Comparison of ENCODE assay signal across 1 cellular context in the genomic region with DNA sequence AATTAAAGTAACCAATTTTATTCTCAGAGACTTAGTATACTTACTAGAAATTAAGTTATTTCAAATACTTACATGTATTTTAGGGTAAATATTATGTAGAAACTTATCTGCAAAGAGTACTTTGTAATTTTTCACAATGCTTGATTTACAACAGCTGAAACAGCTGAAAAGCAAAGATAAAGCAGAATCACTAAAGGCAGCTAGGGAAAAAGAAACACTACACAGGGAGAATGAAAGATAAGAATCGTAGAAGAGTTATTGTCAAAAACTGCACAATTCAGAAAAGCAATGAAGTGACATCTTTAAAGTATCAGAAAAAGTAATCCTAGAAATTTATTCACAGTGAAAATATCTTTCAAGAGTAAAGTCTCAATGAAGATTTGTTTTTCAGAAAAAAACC.
TF ChIP-seq lines count a peak whose summit lies in the region.

No MANE protein-coding gene starts in this region.

TF ChIP-seq in K562, 482 proteins besides CTCF, POLR2A, EP300 and RAD21 (continued from another document and continues in another):
- TF ChIP-seq, protein P1, sequence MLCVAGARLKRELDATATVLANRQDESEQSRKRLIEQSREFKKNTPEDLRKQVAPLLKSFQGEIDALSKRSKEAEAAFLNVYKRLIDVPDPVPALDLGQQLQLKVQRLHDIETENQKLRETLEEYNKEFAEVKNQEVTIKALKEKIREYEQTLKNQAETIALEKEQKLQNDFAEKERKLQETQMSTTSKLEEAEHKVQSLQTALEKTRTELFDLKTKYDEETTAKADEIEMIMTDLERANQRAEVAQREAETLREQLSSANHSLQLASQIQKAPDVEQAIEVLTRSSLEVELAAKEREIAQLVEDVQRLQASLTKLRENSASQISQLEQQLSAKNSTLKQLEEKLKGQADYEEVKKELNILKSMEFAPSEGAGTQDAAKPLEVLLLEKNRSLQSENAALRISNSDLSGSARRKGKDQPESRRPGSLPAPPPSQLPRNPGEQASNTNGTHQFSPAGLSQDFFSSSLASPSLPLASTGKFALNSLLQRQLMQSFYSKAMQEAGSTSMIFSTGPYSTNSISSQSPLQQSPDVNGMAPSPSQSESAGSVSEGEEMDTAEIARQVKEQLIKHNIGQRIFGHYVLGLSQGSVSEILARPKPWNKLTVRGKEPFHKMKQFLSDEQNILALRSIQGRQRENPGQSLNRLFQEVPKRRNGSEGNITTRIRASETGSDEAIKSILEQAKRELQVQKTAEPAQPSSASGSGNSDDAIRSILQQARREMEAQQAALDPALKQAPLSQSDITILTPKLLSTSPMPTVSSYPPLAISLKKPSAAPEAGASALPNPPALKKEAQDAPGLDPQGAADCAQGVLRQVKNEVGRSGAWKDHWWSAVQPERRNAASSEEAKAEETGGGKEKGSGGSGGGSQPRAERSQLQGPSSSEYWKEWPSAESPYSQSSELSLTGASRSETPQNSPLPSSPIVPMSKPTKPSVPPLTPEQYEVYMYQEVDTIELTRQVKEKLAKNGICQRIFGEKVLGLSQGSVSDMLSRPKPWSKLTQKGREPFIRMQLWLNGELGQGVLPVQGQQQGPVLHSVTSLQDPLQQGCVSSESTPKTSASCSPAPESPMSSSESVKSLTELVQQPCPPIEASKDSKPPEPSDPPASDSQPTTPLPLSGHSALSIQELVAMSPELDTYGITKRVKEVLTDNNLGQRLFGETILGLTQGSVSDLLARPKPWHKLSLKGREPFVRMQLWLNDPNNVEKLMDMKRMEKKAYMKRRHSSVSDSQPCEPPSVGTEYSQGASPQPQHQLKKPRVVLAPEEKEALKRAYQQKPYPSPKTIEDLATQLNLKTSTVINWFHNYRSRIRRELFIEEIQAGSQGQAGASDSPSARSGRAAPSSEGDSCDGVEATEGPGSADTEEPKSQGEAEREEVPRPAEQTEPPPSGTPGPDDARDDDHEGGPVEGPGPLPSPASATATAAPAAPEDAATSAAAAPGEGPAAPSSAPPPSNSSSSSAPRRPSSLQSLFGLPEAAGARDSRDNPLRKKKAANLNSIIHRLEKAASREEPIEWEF (CRISPR knock-in tag; IDR thresholded peaks at IDR 0.05), result no peak
- TF ChIP-seq, protein P2, sequence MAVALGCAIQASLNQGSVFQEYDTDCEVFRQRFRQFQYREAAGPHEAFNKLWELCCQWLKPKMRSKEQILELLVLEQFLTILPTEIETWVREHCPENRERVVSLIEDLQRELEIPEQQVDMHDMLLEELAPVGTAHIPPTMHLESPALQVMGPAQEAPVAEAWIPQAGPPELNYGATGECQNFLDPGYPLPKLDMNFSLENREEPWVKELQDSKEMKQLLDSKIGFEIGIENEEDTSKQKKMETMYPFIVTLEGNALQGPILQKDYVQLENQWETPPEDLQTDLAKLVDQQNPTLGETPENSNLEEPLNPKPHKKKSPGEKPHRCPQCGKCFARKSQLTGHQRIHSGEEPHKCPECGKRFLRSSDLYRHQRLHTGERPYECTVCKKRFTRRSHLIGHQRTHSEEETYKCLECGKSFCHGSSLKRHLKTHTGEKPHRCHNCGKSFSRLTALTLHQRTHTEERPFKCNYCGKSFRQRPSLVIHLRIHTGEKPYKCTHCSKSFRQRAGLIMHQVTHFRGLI (CRISPR knock-in tag; IDR thresholded peaks at IDR 0.05), result 0 out of 2 replicates have a peak, but pooled peaks have one; percentile 57
- TF ChIP-seq, protein P3, sequence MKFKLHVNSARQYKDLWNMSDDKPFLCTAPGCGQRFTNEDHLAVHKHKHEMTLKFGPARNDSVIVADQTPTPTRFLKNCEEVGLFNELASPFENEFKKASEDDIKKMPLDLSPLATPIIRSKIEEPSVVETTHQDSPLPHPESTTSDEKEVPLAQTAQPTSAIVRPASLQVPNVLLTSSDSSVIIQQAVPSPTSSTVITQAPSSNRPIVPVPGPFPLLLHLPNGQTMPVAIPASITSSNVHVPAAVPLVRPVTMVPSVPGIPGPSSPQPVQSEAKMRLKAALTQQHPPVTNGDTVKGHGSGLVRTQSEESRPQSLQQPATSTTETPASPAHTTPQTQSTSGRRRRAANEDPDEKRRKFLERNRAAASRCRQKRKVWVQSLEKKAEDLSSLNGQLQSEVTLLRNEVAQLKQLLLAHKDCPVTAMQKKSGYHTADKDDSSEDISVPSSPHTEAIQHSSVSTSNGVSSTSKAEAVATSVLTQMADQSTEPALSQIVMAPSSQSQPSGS (CRISPR knock-in tag; IDR thresholded peaks at IDR 0.05), result no peak
- TF ChIP-seq PHF8 (IDR thresholded peaks at IDR 0.05; ENCODE audit: borderline replicate concordance, low read length) (no peak), NUFIP1 (IDR thresholded peaks at IDR 0.05; ENCODE audit: partially characterized antibody) (no peak), ZNF224 (CRISPR knock-in tag; IDR thresholded peaks at IDR 0.05) (no peak), HDAC1 (IDR thresholded peaks at IDR 0.05) (peak in 1 of 2 experiments; percentile 54; a peak in 1 of 4 replicates), FIP1L1 (IDR thresholded peaks at IDR 0.05; ENCODE audit: low read depth, low read length, poor library complexity, severe bottlenecking) (no peak), HOXB6 (CRISPR knock-in tag; IDR thresholded peaks at IDR 0.05; ENCODE audit: borderline replicate concordance) (no peak), ZSCAN32 (CRISPR knock-in tag; IDR thresholded peaks at IDR 0.05) (no peak), COPS2 (conservative IDR thresholded peaks at IDR 0.05) (no peak), SAFB2 (IDR thresholded peaks at IDR 0.05; ENCODE audit: borderline replicate concordance, low read depth, low read length, severe bottlenecking) (no peak), GTF2A2 (tag; IDR thresholded peaks at IDR 0.05) (no peak), ASH1L (IDR thresholded peaks at IDR 0.05; ENCODE audit: borderline replicate concordance, low read depth, partially characterized antibody) (no peak), ESRRA (IDR thresholded peaks at IDR 0.05; ENCODE audit: borderline replicate concordance, low read depth) (no peak), ZKSCAN1 (IDR thresholded peaks at IDR 0.05; ENCODE audit: low read depth, low read length) (no peak), NR2F6 (CRISPR knock-in tag; IDR thresholded peaks at IDR 0.05) (no peak), CCAR2 (IDR thresholded peaks at IDR 0.05; ENCODE audit: low read depth, low read length) (no peak), ILF3 (IDR thresholded peaks at IDR 0.05; ENCODE audit: borderline replicate concordance) (peak; percentile 76; the same call in 1 of the 2 replicates)
- TF ChIP-seq, protein P4, sequence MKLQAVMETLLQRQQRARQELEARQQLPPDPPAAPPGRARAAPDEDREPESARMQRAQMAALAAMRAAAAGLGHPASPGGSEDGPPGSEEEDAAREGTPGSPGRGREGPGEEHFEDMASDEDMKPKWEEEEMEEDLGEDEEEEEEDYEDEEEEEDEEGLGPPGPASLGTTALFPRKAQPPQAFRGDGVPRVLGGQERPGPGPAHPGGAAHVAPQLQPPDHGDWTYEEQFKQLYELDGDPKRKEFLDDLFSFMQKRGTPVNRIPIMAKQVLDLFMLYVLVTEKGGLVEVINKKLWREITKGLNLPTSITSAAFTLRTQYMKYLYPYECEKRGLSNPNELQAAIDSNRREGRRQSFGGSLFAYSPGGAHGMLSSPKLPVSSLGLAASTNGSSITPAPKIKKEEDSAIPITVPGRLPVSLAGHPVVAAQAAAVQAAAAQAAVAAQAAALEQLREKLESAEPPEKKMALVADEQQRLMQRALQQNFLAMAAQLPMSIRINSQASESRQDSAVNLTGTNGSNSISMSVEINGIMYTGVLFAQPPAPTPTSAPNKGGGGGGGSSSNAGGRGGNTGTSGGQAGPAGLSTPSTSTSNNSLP (IDR thresholded peaks at IDR 0.05; ENCODE audit: borderline replicate concordance, low read depth, low read length), result peak; percentile 72; the same call in 1 of the 2 replicates
- TF ChIP-seq, protein P5, sequence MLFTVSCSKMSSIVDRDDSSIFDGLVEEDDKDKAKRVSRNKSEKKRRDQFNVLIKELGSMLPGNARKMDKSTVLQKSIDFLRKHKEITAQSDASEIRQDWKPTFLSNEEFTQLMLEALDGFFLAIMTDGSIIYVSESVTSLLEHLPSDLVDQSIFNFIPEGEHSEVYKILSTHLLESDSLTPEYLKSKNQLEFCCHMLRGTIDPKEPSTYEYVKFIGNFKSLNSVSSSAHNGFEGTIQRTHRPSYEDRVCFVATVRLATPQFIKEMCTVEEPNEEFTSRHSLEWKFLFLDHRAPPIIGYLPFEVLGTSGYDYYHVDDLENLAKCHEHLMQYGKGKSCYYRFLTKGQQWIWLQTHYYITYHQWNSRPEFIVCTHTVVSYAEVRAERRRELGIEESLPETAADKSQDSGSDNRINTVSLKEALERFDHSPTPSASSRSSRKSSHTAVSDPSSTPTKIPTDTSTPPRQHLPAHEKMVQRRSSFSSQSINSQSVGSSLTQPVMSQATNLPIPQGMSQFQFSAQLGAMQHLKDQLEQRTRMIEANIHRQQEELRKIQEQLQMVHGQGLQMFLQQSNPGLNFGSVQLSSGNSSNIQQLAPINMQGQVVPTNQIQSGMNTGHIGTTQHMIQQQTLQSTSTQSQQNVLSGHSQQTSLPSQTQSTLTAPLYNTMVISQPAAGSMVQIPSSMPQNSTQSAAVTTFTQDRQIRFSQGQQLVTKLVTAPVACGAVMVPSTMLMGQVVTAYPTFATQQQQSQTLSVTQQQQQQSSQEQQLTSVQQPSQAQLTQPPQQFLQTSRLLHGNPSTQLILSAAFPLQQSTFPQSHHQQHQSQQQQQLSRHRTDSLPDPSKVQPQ (CRISPR knock-in tag; IDR thresholded peaks at IDR 0.05; ENCODE audit: borderline replicate concordance), result no peak
- TF ChIP-seq, protein P6, sequence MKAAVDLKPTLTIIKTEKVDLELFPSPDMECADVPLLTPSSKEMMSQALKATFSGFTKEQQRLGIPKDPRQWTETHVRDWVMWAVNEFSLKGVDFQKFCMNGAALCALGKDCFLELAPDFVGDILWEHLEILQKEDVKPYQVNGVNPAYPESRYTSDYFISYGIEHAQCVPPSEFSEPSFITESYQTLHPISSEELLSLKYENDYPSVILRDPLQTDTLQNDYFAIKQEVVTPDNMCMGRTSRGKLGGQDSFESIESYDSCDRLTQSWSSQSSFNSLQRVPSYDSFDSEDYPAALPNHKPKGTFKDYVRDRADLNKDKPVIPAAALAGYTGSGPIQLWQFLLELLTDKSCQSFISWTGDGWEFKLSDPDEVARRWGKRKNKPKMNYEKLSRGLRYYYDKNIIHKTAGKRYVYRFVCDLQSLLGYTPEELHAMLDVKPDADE (conservative IDR thresholded peaks at IDR 0.05; ENCODE audit: control insufficient read depth, low read depth, low read length), result no peak
- TF ChIP-seq, protein P7, sequence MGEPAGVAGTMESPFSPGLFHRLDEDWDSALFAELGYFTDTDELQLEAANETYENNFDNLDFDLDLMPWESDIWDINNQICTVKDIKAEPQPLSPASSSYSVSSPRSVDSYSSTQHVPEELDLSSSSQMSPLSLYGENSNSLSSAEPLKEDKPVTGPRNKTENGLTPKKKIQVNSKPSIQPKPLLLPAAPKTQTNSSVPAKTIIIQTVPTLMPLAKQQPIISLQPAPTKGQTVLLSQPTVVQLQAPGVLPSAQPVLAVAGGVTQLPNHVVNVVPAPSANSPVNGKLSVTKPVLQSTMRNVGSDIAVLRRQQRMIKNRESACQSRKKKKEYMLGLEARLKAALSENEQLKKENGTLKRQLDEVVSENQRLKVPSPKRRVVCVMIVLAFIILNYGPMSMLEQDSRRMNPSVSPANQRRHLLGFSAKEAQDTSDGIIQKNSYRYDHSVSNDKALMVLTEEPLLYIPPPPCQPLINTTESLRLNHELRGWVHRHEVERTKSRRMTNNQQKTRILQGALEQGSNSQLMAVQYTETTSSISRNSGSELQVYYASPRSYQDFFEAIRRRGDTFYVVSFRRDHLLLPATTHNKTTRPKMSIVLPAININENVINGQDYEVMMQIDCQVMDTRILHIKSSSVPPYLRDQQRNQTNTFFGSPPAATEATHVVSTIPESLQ (CRISPR knock-in tag; IDR thresholded peaks at IDR 0.05), result no peak
- TF ChIP-seq, protein P8, sequence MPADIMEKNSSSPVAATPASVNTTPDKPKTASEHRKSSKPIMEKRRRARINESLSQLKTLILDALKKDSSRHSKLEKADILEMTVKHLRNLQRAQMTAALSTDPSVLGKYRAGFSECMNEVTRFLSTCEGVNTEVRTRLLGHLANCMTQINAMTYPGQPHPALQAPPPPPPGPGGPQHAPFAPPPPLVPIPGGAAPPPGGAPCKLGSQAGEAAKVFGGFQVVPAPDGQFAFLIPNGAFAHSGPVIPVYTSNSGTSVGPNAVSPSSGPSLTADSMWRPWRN (IDR thresholded peaks at IDR 0.05; ENCODE audit: low read depth), result 0 out of 2 replicates have a peak, but pooled peaks have one; percentile 58
- TF ChIP-seq, protein P9, sequence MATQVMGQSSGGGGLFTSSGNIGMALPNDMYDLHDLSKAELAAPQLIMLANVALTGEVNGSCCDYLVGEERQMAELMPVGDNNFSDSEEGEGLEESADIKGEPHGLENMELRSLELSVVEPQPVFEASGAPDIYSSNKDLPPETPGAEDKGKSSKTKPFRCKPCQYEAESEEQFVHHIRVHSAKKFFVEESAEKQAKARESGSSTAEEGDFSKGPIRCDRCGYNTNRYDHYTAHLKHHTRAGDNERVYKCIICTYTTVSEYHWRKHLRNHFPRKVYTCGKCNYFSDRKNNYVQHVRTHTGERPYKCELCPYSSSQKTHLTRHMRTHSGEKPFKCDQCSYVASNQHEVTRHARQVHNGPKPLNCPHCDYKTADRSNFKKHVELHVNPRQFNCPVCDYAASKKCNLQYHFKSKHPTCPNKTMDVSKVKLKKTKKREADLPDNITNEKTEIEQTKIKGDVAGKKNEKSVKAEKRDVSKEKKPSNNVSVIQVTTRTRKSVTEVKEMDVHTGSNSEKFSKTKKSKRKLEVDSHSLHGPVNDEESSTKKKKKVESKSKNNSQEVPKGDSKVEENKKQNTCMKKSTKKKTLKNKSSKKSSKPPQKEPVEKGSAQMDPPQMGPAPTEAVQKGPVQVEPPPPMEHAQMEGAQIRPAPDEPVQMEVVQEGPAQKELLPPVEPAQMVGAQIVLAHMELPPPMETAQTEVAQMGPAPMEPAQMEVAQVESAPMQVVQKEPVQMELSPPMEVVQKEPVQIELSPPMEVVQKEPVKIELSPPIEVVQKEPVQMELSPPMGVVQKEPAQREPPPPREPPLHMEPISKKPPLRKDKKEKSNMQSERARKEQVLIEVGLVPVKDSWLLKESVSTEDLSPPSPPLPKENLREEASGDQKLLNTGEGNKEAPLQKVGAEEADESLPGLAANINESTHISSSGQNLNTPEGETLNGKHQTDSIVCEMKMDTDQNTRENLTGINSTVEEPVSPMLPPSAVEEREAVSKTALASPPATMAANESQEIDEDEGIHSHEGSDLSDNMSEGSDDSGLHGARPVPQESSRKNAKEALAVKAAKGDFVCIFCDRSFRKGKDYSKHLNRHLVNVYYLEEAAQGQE (CRISPR knock-in tag; IDR thresholded peaks at IDR 0.05; ENCODE audit: low read depth), result no peak
